ENCODE assay signal across 10 cellular contexts in the genomic region with DNA sequence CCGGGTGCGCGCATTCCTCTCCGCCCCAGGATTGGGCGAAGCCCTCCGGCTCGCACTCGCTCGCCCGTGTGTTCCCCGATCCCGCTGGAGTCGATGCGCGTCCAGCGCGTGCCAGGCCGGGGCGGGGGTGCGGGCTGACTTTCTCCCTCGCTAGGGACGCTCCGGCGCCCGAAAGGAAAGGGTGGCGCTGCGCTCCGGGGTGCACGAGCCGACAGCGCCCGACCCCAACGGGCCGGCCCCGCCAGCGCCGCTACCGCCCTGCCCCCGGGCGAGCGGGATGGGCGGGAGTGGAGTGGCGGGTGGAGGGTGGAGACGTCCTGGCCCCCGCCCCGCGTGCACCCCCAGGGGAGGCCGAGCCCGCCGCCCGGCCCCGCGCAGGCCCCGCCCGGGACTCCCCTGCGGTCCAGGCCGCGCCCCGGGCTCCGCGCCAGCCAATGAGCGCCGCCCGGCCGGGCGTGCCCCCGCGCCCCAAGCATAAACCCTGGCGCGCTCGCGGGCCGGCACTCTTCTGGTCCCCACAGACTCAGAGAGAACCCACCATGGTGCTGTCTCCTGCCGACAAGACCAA. TPM values are rescaled to one million over a fixed set of nuclear protein-coding genes. Genes with fewer than 3 reads are reported as not detected.
DNase-seq lines count a peak whose midpoint lies in the region; ATAC-seq, FAIRE-seq and TF ChIP-seq lines count a peak whose summit lies in the region.
"Not testable (repeated sequence)": the region's sequence is repeated elsewhere in the genome, so short reads cannot be mapped to it uniquely, and the experiment has no call there.
"Had no signal": no experiment of that assay in that cellular context is flagged by ENCODE, and none has a peak within 500 bp of the region (broad histone marks: within the 10 kb centered on the region; RNA-seq: fewer than 3 reads in every experiment).

A gene (plus strand): TSS at position 503 of the 568 bp plus-strand sequence. CDS start 37 bp downstream, at position 540.

- TF ChIP-seq RAD21 in K562 (CRISPR knock-in tag; conservative IDR thresholded peaks at IDR 0.05 in 1 of 2, IDR thresholded peaks at IDR 0.05 in 1 of 2), result not testable (repeated sequence)

- H3K9me1 ChIP-seq in K562 (ENCODE audit: control insufficient read depth, insufficient read depth, low read length), result not testable (repeated sequence)

- TF ChIP-seq CTCF in GM23338 (conservative IDR thresholded peaks at IDR 0.05; ENCODE audit: low read depth in 2 of 2); activated CD8-positive, alpha-beta T cell treated with anti-CD3 and anti-CD28 coated beads for 36 hours (IDR thresholded peaks at IDR 0.05); K562 (IDR thresholded peaks at IDR 0.05 in 2 of 3, conservative IDR thresholded peaks at IDR 0.05 in 1 of 3; ENCODE audit: insufficient read depth in 2 of 3, low read depth in 1 of 3, low read length in 3 of 3); left lung (IDR thresholded peaks at IDR 0.05); natural killer cell (IDR thresholded peaks at IDR 0.05); vagina (IDR thresholded peaks at IDR 0.05): not testable (repeated sequence)

- H3K27me3 Mint-ChIP-seq in GM23338 (ENCODE audit: insufficient read depth, low read depth, poor library complexity) (peaks cover 77% of the 10 kb centered on the region), natural killer cell (ENCODE audit: low read depth in 2 of 2) (peaks cover 19 to 41% of the 10 kb centered on the region in 2 donors)
- H3K27me3 Mint-ChIP-seq in activated CD8-positive, alpha-beta T cell treated with anti-CD3 and anti-CD28 coated beads for 36 hours, result peaks cover 56% of the 10 kb centered on the region
- H3K27me3 Mint-ChIP-seq in stimulated activated naive CD8-positive, alpha-beta T cell treated with anti-CD3 and anti-CD28 coated beads, Interleukin-15, amount 100 ng/mL, for 72 hours, result peaks cover 83% of the 10 kb centered on the region

- H3K36me3 ChIP-seq in GM23338 (ENCODE audit: insufficient read depth); K562 (ENCODE audit: control insufficient read depth, insufficient read depth, low read length); left lung; vagina: not testable (repeated sequence)

- H3F3A ChIP-seq in GM23338 (replicated peaks; ENCODE audit: low read depth), result not testable (repeated sequence)

- peak within 1 kb of the TSS; percentile 30; the same call in 1 of the 2 replicates for H3K4me3 ChIP-seq in GM23338
- H3K4me3 ChIP-seq in K562, result peak within 1 kb of the TSS; percentile 32
- not testable (repeated sequence) for H3K4me3 ChIP-seq in left lung, vagina

- H3K9ac ChIP-seq in K562 (ENCODE audit: insufficient read depth in 1 of 2, low read depth in 2 of 2, low read length in 2 of 2), result peak within 1 kb of the TSS in 1 of 2 experiments; percentile 84; a peak in 3 of 4 replicates

- not testable (repeated sequence) for TF ChIP-seq POLR2A in K562 (conservative IDR thresholded peaks at IDR 0.05); vagina (IDR thresholded peaks at IDR 0.05)

- not testable (repeated sequence) for TF ChIP-seq EP300 in K562 (IDR thresholded peaks at IDR 0.05; ENCODE audit: low read length)

- H3K4me1 ChIP-seq in GM23338 (ENCODE audit: insufficient read depth) (peaks cover 38% of the 10 kb centered on the region), K562 (replicated peaks in 1 of 2; ENCODE audit: control insufficient read depth in 2 of 2, insufficient read depth in 2 of 2, low read length in 2 of 2) (peaks cover 22 to 58% of the 10 kb centered on the region in 2 experiments; a peak in 4 of 5 replicates)
- H3K4me1 ChIP-seq in left lung, vagina: not testable (repeated sequence)

- CTCF ChIA-PET in activated CD8-positive, alpha-beta T cell treated with anti-CD3 and anti-CD28 coated beads for 36 hours (lab: Charles Lee), result interaction anchor here (1.9 kb wide), 1 partner anchor 9 kb away, joined by 4 read pairs; no protein-coding TSS in a partner anchor
- CTCF ChIA-PET in K562 (lab: Yijun Ruan, JAX; ENCODE audit: low intra/inter-chr PET ratio), result not testable (repeated sequence)

- H3K4me3 Mint-ChIP-seq in GM23338, result peak within 1 kb of the TSS; percentile 52
- H3K4me3 Mint-ChIP-seq in activated CD8-positive, alpha-beta T cell treated with anti-CD3 and anti-CD28 coated beads for 36 hours, result not testable (repeated sequence)
- H3K4me3 Mint-ChIP-seq in natural killer cell, result peak within 1 kb of the TSS; percentile 54
- peak within 1 kb of the TSS; percentile 56 to 63 for H3K4me3 Mint-ChIP-seq in stimulated activated naive CD8-positive, alpha-beta T cell treated with anti-CD3 and anti-CD28 coated beads, Interleukin-15, amount 100 ng/mL, for 72 hours

- in situ Hi-C loops in K562 (cut with MboI), result not testable (repeated sequence)

- FAIRE-seq in K562 (lab: Jason Lieb, UNC), result peak; percentile 77

- H3K27me3 ChIP-seq in GM23338 (ENCODE audit: insufficient read depth) (peaks cover 84% of the 10 kb centered on the region), left lung (peaks cover 43 to 86% of the 10 kb centered on the region in 2 donors), vagina (peaks cover 13% of the 10 kb centered on the region)
- H3K27me3 ChIP-seq in K562 (ENCODE audit: control insufficient read depth in 2 of 2, insufficient read depth in 2 of 2, low read length in 2 of 2), result not testable (repeated sequence)

- H3K36me3 Mint-ChIP-seq in GM23338 (ENCODE audit: low read depth); activated CD8-positive, alpha-beta T cell treated with anti-CD3 and anti-CD28 coated beads for 36 hours (ENCODE audit: low read depth); natural killer cell: not testable (repeated sequence)

- intact Hi-C loops in activated CD8-positive, alpha-beta T cell treated with anti-CD3 and anti-CD28 coated beads for 36 hours (cut with micrococcal nuclease); K562 (cut with micrococcal nuclease); Right ventricle myocardium superior (cut with DNase I); left lung (cut with DNase I); natural killer cell (cut with micrococcal nuclease); vagina (cut with DNase I): not testable (repeated sequence)

- no CpG with 5 or more reads among the region's 74 CpGs for WGBS in K562 (ENCODE audit: insufficient coverage, low coverage, missing lambda C conversion rate)

- not testable (repeated sequence) for H3K27ac Mint-ChIP-seq in GM23338; activated CD8-positive, alpha-beta T cell treated with anti-CD3 and anti-CD28 coated beads for 36 hours; natural killer cell
- H3K27ac Mint-ChIP-seq in stimulated activated naive CD8-positive, alpha-beta T cell treated with anti-CD3 and anti-CD28 coated beads, Interleukin-15, amount 100 ng/mL, for 72 hours, result peak within 1 kb of the TSS in 1 of 2 donors; percentile 34

- POLR2A ChIA-PET in activated CD8-positive, alpha-beta T cell treated with anti-CD3 and anti-CD28 coated beads for 36 hours (lab: Charles Lee); K562 (lab: Yijun Ruan, JAX): not testable (repeated sequence)

- not testable (repeated sequence) for H2AFZ ChIP-seq in GM23338; K562 (ENCODE audit: low read depth, low read length)

- not testable (repeated sequence) for DNase-seq in GM23338 (ENCODE audit: low spot score); activated CD8-positive, alpha-beta T cell treated with anti-CD3 and anti-CD28 coated beads for 36 hours; K562 (ENCODE audit: extremely low read depth in 1 of 4, low spot score in 3 of 4); Right ventricle myocardium superior; left lung; natural killer cell; stimulated activated naive CD8-positive, alpha-beta T cell treated with anti-CD3 and anti-CD28 coated beads, Interleukin-15, amount 100 ng/mL, for 72 hours; vagina (ENCODE audit: extremely low spot score in 2 of 2)

- not testable (repeated sequence) for H3K9me3 Mint-ChIP-seq in GM23338; activated CD8-positive, alpha-beta T cell treated with anti-CD3 and anti-CD28 coated beads for 36 hours; natural killer cell; stimulated activated naive CD8-positive, alpha-beta T cell treated with anti-CD3 and anti-CD28 coated beads, Interleukin-15, amount 100 ng/mL, for 72 hours

- not testable (repeated sequence) for H3K27ac ChIP-seq in GM23338 (ENCODE audit: low read depth); K562 (ENCODE audit: extremely low read depth, low read depth, low read length); left lung; vagina

- not testable (repeated sequence) for H3K9me3 ChIP-seq in K562 (replicated peaks; ENCODE audit: control insufficient read depth, insufficient read depth, low read depth, low read length); left lung; vagina

- peaks cover 42% of the 10 kb centered on the region for H3K4me1 Mint-ChIP-seq in GM23338
- H3K4me1 Mint-ChIP-seq in activated CD8-positive, alpha-beta T cell treated with anti-CD3 and anti-CD28 coated beads for 36 hours (ENCODE audit: low read depth), result peaks cover 20% of the 10 kb centered on the region
- not testable (repeated sequence) for H3K4me1 Mint-ChIP-seq in natural killer cell
- H3K4me1 Mint-ChIP-seq in stimulated activated naive CD8-positive, alpha-beta T cell treated with anti-CD3 and anti-CD28 coated beads, Interleukin-15, amount 100 ng/mL, for 72 hours, result peaks cover 37% of the 10 kb centered on the region

- ATAC-seq in GM23338 (peak; percentile 4; the same call in 2 of the 3 replicates), K562 (peak; percentile 66), natural killer cell (peak in 2 of 3 donors; percentile 53 to 66)
- peak; percentile 48 for ATAC-seq in activated CD8-positive, alpha-beta T cell treated with anti-CD3 and anti-CD28 coated beads for 36 hours
- ATAC-seq in Right ventricle myocardium superior (ENCODE audit: poor library complexity); left lung: not testable (repeated sequence)
- ATAC-seq in stimulated activated naive CD8-positive, alpha-beta T cell treated with anti-CD3 and anti-CD28 coated beads, Interleukin-15, amount 100 ng/mL, for 72 hours, result peak; percentile 54

- H4K20me1 ChIP-seq in GM23338 (replicated peaks; ENCODE audit: insufficient read depth); K562 (replicated peaks; ENCODE audit: control insufficient read depth, insufficient read depth, low read length): not testable (repeated sequence)

- H3K79me2 ChIP-seq in GM23338 (replicated peaks; ENCODE audit: insufficient read depth); K562 (ENCODE audit: control insufficient read depth, insufficient read depth, low read length): not testable (repeated sequence)

- H3K4me2 ChIP-seq in GM23338, result not testable (repeated sequence)
- H3K4me2 ChIP-seq in K562 (ENCODE audit: insufficient read depth, low read length), result 0 out of 2 replicates have a peak within 1 kb of the TSS, but pooled peaks have one; percentile 18

- not testable (repeated sequence) for BruUV-seq in K562 (replicated peaks; lab: Mats Ljungman, UMichigan)

- H3K9me2 ChIP-seq in GM23338 (ENCODE audit: insufficient read depth), result not testable (repeated sequence)

RNA-seq across cellular contexts. Expression of the gene that starts here (rescaled TPM):
- total RNA-seq in GM23338 (2014; rRNA removed; shearing (Covaris generic)), result 1.9 TPM in 1 of 2 replicates, not detected in the other
- 7.8 and 11.7 TPM in 2 replicates for polyA plus RNA-seq in GM23338 (2016; fragmentation: Nextera tagmentation; extraction: Ambion mirVana)
- total RNA-seq in activated CD8-positive, alpha-beta T cell treated with anti-CD3 and anti-CD28 coated beads for 36 hours, result not detected
- total RNA-seq in K562 (2011; cell fraction: chromatin; rRNA removed; ENCODE audit: low replicate concordance), result 30.8 and 82.0 TPM in 2 replicates
- 188 and 285 TPM in 2 replicates for total RNA-seq in K562 (2011; cell fraction: nucleolus; rRNA removed)
- 162 and 198 TPM in 2 replicates for total RNA-seq in K562 (2011; cell fraction: nucleoplasm; rRNA removed)
- total RNA-seq in K562 (2014; rRNA removed), result 286 and 525 TPM in 2 replicates
- 21.9 and 40.4 TPM in 2 replicates for total RNA-seq in K562 (2014; rRNA removed; fragmentation: Illumina TruSeq; extraction: Trizol)
- total RNA-seq in K562 (2015; rRNA removed; fragmentation: Illumina TruSeq; extraction: Trizol), result 60.6 and 61.0 TPM in 2 replicates
- 443 and 467 TPM in 2 replicates for total RNA-seq in K562 (2021)
- 144 and 346 TPM in 2 replicates for polyA plus RNA-seq in K562 (2011; rRNA removed)
- 625 and 2,736 TPM in 2 replicates for polyA plus RNA-seq in K562 (2011; cell fraction: cytosol; rRNA removed)
- polyA plus RNA-seq in K562 (2011; cell fraction: nucleus; rRNA removed), result 266 and 710 TPM in 2 replicates
- 154 and 603 TPM in 2 replicates for polyA plus RNA-seq in K562 (2012)
- polyA plus RNA-seq in K562 (2014; fragmentation: Illumina TruSeq; extraction: Trizol), result 106 and 709 TPM in 2 replicates
- polyA plus RNA-seq in K562 (2014; fragmentation: Nextera tagmentation; extraction: Ambion mirVana), result 100 to 1,000 TPM; 331 to 366 TPM
- polyA plus RNA-seq in K562 (2014; rRNA removed), result 670 and 853 TPM in 2 replicates
- 110 and 197 TPM in 2 replicates for polyA minus RNA-seq in K562 (2011; rRNA and poly(A)+ RNA removed)
- 1,122 and 1,215 TPM in 2 replicates for polyA minus RNA-seq in K562 (2011; cell fraction: cytosol; rRNA and poly(A)+ RNA removed)
- polyA minus RNA-seq in K562 (2011; cell fraction: nucleus; rRNA and poly(A)+ RNA removed), result 117 and 158 TPM in 2 replicates
- 64.7 TPM for total RNA-seq in Right ventricle myocardium superior
- total RNA-seq in left lung, result 100 to 1,000 TPM; 142 to 149 TPM
- 1 to 10 TPM in 2 of 3 donors, not detected in 1; 3.2 to 9.9 TPM for total RNA-seq in natural killer cell
- 697 TPM for total RNA-seq in vagina
- total RNA-seq: LHCN-M2, mammary epithelial cell had no signal
- polyA plus RNA-seq: mammary epithelial cell had no signal

Comparison
In these comparisons a context has a peak if more than half of its experiments do, and no peak if none do; other contexts are left out.
1. Peak in ATAC-seq in activated CD8-positive, alpha-beta T cell treated with anti-CD3 and anti-CD28 coated beads for 36 hours; RNA of the gene not detected or under 1 TPM.